In the genomic region with DNA sequence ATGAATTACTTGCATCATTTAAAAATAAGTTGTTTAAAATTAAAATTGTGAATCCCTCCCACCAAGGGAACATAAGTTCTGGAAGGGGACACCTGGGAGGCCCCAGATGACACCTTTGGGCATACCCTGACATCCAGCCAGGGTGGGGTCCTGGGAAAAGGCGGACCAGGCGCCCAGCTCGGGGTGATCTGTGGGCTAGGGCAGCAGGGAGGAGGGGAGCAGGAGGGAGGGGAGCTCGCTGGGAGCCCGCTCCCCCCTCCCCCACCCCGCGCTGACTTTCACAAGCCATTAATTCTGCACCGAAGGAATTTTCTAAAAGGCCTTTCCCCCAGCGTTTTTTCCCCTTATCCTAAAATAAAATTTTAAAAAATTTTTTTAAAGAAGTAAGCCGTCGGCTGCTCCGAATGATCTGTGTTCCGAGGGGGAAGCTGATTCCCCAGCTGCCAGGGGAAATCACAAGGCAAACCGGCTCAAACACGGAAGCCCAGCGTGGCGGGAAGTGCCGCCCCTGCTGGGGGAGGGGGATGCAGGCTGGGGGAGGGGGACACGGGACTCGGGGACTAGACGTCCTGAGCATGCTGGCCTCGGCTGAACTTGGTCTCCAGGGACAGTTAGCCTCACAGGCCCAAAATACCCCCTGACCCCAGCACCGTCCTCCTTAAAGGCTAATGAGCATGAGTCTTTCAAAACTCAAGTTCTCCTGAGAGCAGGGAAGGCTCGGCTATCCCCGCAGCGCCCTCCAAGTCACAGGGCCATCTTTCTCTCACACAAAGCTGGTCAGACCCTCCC, we compare ENCODE assay signal across 10 cellular contexts. TPM values are rescaled to one million over a fixed set of nuclear protein-coding genes. Genes with fewer than 3 reads are reported as not detected.
DNase-seq lines count a peak whose midpoint lies in the region; ATAC-seq and TF ChIP-seq lines count a peak whose summit lies in the region.
"Had no signal": no experiment of that assay in that cellular context is flagged by ENCODE, and none has a peak within 500 bp of the region (broad histone marks: within the 10 kb centered on the region; RNA-seq: fewer than 3 reads in every experiment).

No MANE protein-coding gene starts in this region.

- peaks cover 71% of the 10 kb centered on the region for H3K4me1 ChIP-seq in NT2/D1 (ENCODE audit: insufficient read depth, insufficient read length)

- H3K9ac ChIP-seq in NT2/D1 (ENCODE audit: insufficient read length, low read depth) = peak overlapping the region; percentile 81

- ATAC-seq in GM21381 (IDR thresholded peaks at IDR 0.05; ENCODE audit: unreplicated experiment) (no peak), HG03460 (IDR thresholded peaks at IDR 0.05; ENCODE audit: unreplicated experiment) (no peak)

- no peak for TF ChIP-seq CTCF in fibroblast of the aortic adventitia (IDR thresholded peaks at IDR 0.05; ENCODE audit: insufficient read depth, low read length)
- no peak for TF ChIP-seq CTCF in neural crest cell (conservative IDR thresholded peaks at IDR 0.05)

- no peaks in the 10 kb centered on the region for H3K9me3 Mint-ChIP-seq in neural crest cell
- H3K9me3 Mint-ChIP-seq: IgD-negative memory B cell had no signal

- peak overlapping the region; percentile 27 for H3K4me3 Mint-ChIP-seq in neural crest cell

- DNase-seq in AML-193 (lab: John Stamatoyannopoulos, UW) (peak; percentile 38 to 54), NT2/D1 (ENCODE audit: low read depth, low spot score) (no peak), fibroblast of the aortic adventitia (ENCODE audit: low read depth) (peak; percentile 26), neural crest cell (ENCODE audit: low read depth, low spot score) (peak; percentile 44), OCI-M2 (lab: John Stamatoyannopoulos, UW; ENCODE audit: unreplicated experiment) (no peak)
- DNase-seq in stimulated activated CD4-positive, alpha-beta T cell treated with anti-CD3 and anti-CD28 coated beads, Interleukin-15, amount 100 ng/mL, for 24 hours = no peak

- H3K27me3 Mint-ChIP-seq in neural crest cell (ENCODE audit: low read depth) = no peaks in the 10 kb centered on the region

- peaks cover 70% of the 10 kb centered on the region for H3K36me3 ChIP-seq in NT2/D1 (ENCODE audit: insufficient read depth, insufficient read length, low read length)

- no peaks in the 10 kb centered on the region for H3K9me3 ChIP-seq in NT2/D1 (ENCODE audit: insufficient read depth, low read length)

- H3K4me1 Mint-ChIP-seq in neural crest cell = peaks cover 57% of the 10 kb centered on the region

- H3K4me3 ChIP-seq in NT2/D1 (ENCODE audit: insufficient read length, low read depth) (no peak overlapping the region), fibroblast of the aortic adventitia (ENCODE audit: low read depth, low read length) (no peak overlapping the region)

- no peaks in the 10 kb centered on the region for H3K27me3 ChIP-seq in NT2/D1 (ENCODE audit: insufficient read depth, insufficient read length)

- H3K36me3 Mint-ChIP-seq in neural crest cell (ENCODE audit: low read depth) = no peaks in the 10 kb centered on the region

- peak overlapping the region; percentile 71 for H3K27ac Mint-ChIP-seq in neural crest cell (ENCODE audit: unreplicated experiment)

RNA-seq across cellular contexts. Expression of gene PLXND1, which starts 13.9 kb away (rescaled TPM):
- total RNA-seq in fibroblast of the aortic adventitia (ENCODE audit: low replicate concordance) = 31.4 and 76.3 TPM in 2 replicates
- total RNA-seq in neural crest cell = 39.4 and 44.3 TPM in 2 replicates

RNA-seq across cellular contexts. Expression of gene H1-8, which starts 49.6 kb away (rescaled TPM):
- total RNA-seq in fibroblast of the aortic adventitia (ENCODE audit: low replicate concordance) (not detected in 2 replicates), neural crest cell (not detected in 2 replicates)
- total RNA-seq: Daoy had no signal

Comparison
In these comparisons a context has a peak if more than half of its experiments do, and no peak if none do; other contexts are left out.
1. DNase-seq: peak in AML-193 (2 of 2), fibroblast of the aortic adventitia (single experiment) and neural crest cell (single experiment); none in NT2/D1 (single experiment), OCI-M2 (single experiment) and stimulated activated CD4-positive, alpha-beta T cell treated with anti-CD3 and anti-CD28 coated beads, Interleukin-15, amount 100 ng/mL, for 24 hours (single experiment).